8 cellular contexts compared by ENCODE assay signal in genomic region chr3:195914648-195915473, GRCh38. TPM values are rescaled to one million over a fixed set of nuclear protein-coding genes. Genes with fewer than 3 reads are reported as not detected.
DNase-seq lines count a peak whose midpoint lies in the region; ATAC-seq, FAIRE-seq and TF ChIP-seq lines count a peak whose summit lies in the region.

No MANE protein-coding gene starts in this region.

- H3K36me3 ChIP-seq in bronchial epithelial cell (ENCODE audit: control insufficient read depth, insufficient read depth, low read length) (no peaks in the 10 kb centered on the region), kidney epithelial cell (ENCODE audit: control insufficient read depth, insufficient read depth, low read length) (no peaks in the 10 kb centered on the region)

- H3K4me1 Mint-ChIP-seq in T-helper 1 cell treated with Interleukin-12 subunit alpha and Interleukin-12 subunit beta and Interleukin-4 antibody, amounts not matched to agents 30 μg/mL and 1 μg/mL, for 36 hours (ENCODE audit: low read depth), result peaks cover 14% of the 10 kb centered on the region

- no peak overlapping the region for H3K4me3 ChIP-seq in bronchial epithelial cell (ENCODE audit: low read depth, low read length)
- no peak overlapping the region for H3K4me3 ChIP-seq in kidney epithelial cell (ENCODE audit: low read depth, low read length)

- ATAC-seq in GM18870 (IDR thresholded peaks at IDR 0.05; ENCODE audit: unreplicated experiment), result peak; percentile 88
- ATAC-seq in HG03097 (IDR thresholded peaks at IDR 0.05; ENCODE audit: low FRiP score, unreplicated experiment), result peak; percentile 85

- H3K4me3 Mint-ChIP-seq in T-helper 1 cell treated with Interleukin-12 subunit alpha and Interleukin-12 subunit beta and Interleukin-4 antibody, amounts not matched to agents 30 μg/mL and 1 μg/mL, for 36 hours, result no peak overlapping the region

- H3K9me3 Mint-ChIP-seq in T-helper 1 cell treated with Interleukin-12 subunit alpha and Interleukin-12 subunit beta and Interleukin-4 antibody, amounts not matched to agents 30 μg/mL and 1 μg/mL, for 36 hours, result no peaks in the 10 kb centered on the region

- H3K27me3 ChIP-seq in bronchial epithelial cell (ENCODE audit: control insufficient read depth, insufficient read depth, low read length) (no peaks in the 10 kb centered on the region), kidney epithelial cell (ENCODE audit: control insufficient read depth, insufficient read depth, low read length) (peaks cover 6% of the 10 kb centered on the region)

- H3K27ac Mint-ChIP-seq in T-helper 1 cell treated with Interleukin-12 subunit alpha and Interleukin-12 subunit beta and Interleukin-4 antibody, amounts not matched to agents 30 μg/mL and 1 μg/mL, for 36 hours, result peak overlapping the region; percentile 53

- peak; percentile 97 for TF ChIP-seq CTCF in bronchial epithelial cell (IDR thresholded peaks at IDR 0.05; ENCODE audit: insufficient read depth, low read length, severe bottlenecking)
- peak; percentile 94 for TF ChIP-seq CTCF in kidney epithelial cell (IDR thresholded peaks at IDR 0.05; ENCODE audit: insufficient read depth, low read length, poor library complexity, severe bottlenecking)

- FAIRE-seq in bronchial epithelial cell (lab: Jason Lieb, UNC), result peak; percentile 93

- no peaks in the 10 kb centered on the region for H3K36me3 Mint-ChIP-seq in T-helper 1 cell treated with Interleukin-12 subunit alpha and Interleukin-12 subunit beta and Interleukin-4 antibody, amounts not matched to agents 30 μg/mL and 1 μg/mL, for 36 hours (ENCODE audit: low read depth)

- DNase-seq in bronchial epithelial cell (ENCODE audit: low read depth) (peak; percentile 100), kidney epithelial cell (ENCODE audit: low read depth) (peak; percentile 90), hippocampal formation (lab: John Stamatoyannopoulos, UW) (no peak), cortex of kidney (lab: John Stamatoyannopoulos, UW) (no peak)
- DNase-seq in stimulated activated CD4-positive, alpha-beta T cell treated with anti-CD3 and anti-CD28 coated beads, Interleukin-2, amount 100 ng/mL, for 4 hours (ENCODE audit: low read depth), result peak; percentile 95

- peaks cover 22% of the 10 kb centered on the region for H3K27me3 Mint-ChIP-seq in T-helper 1 cell treated with Interleukin-12 subunit alpha and Interleukin-12 subunit beta and Interleukin-4 antibody, amounts not matched to agents 30 μg/mL and 1 μg/mL, for 36 hours (ENCODE audit: low read depth)

RNA-seq across cellular contexts. Expression of gene TNK2, which starts 6.5 kb away (rescaled TPM):
- total RNA-seq in bronchial epithelial cell (6.3 and 6.8 TPM in 2 replicates), kidney epithelial cell (14.1 and 16.0 TPM in 2 replicates)

Comparison
In these comparisons a context has a peak if more than half of its experiments do, and no peak if none do; other contexts are left out.
1. DNase-seq: peak in bronchial epithelial cell (single experiment), kidney epithelial cell (single experiment) and stimulated activated CD4-positive, alpha-beta T cell treated with anti-CD3 and anti-CD28 coated beads, Interleukin-2, amount 100 ng/mL, for 4 hours (single experiment); none in hippocampal formation (0 of 2) and cortex of kidney (single experiment).